Comparison of ENCODE assay signal across 1 cellular context in genomic region chr4:164383187-164384181, GRCh38.
TF ChIP-seq lines count a peak whose summit lies in the region.

No MANE protein-coding gene starts in this region.

TF ChIP-seq in H1, 55 proteins besides CTCF, POLR2A, EP300 and RAD21 (continued from another document):
- 0 out of 2 replicates have a peak, but pooled peaks have one; percentile 4 for TF ChIP-seq USF2 (IDR thresholded peaks at IDR 0.05; ENCODE audit: low read length)
- peak; percentile 55; the same call in 1 of the 2 replicates for TF ChIP-seq YY1 (IDR thresholded peaks at IDR 0.05; ENCODE audit: low read depth, low read length)
- TF ChIP-seq SAP30 (IDR thresholded peaks at IDR 0.05; ENCODE audit: insufficient read depth, insufficient replicate concordance, low read length), result no peak
- no peak for TF ChIP-seq TCF12 (IDR thresholded peaks at IDR 0.05; ENCODE audit: low read depth, low read length)
- TF ChIP-seq RNF2 (IDR thresholded peaks at IDR 0.05; ENCODE audit: borderline replicate concordance, low read depth, low read length, missing control alignments, poor library complexity, severe bottlenecking), result peak; percentile 43
- TF ChIP-seq KDM5A (IDR thresholded peaks at IDR 0.05; ENCODE audit: low read length), result no peak
- TF ChIP-seq EZH2 (IDR thresholded peaks at IDR 0.05; ENCODE audit: low read depth, low read length, severe bottlenecking), result peak; percentile 63
- TF ChIP-seq ATF2 (IDR thresholded peaks at IDR 0.05; ENCODE audit: low read length), result peak; percentile 72; the same call in 1 of the 2 replicates
- TF ChIP-seq EGR1 (IDR thresholded peaks at IDR 0.05; ENCODE audit: borderline replicate concordance, low read depth, low read length), result no peak
- peak; percentile 7 to 77; a peak in 2 of 4 replicates for TF ChIP-seq HDAC2 (IDR thresholded peaks at IDR 0.05; ENCODE audit: borderline replicate concordance in 1 of 2, low read depth in 2 of 2, low read length in 2 of 2)
- TF ChIP-seq KDM1A (IDR thresholded peaks at IDR 0.05; ENCODE audit: borderline replicate concordance, low read length), result peak; percentile 61; the same call in 1 of the 2 replicates
- peak; percentile 89 for TF ChIP-seq RBBP5 (IDR thresholded peaks at IDR 0.05; ENCODE audit: borderline replicate concordance, low read depth, low read length)
- no peak for TF ChIP-seq FOSL1 (IDR thresholded peaks at IDR 0.05; ENCODE audit: insufficient read depth, low read depth, low read length)
- no peak for TF ChIP-seq TEAD4 (IDR thresholded peaks at IDR 0.05; ENCODE audit: low read depth, low read length)
- TF ChIP-seq ASH2L (IDR thresholded peaks at IDR 0.05; ENCODE audit: low read length), result peak; percentile 79
- no peak for TF ChIP-seq ZNF274 (IDR thresholded peaks at IDR 0.05; ENCODE audit: borderline replicate concordance, extremely low read depth, low read length)
- TF ChIP-seq MAX (IDR thresholded peaks at IDR 0.05), result 0 out of 2 replicates have a peak, but pooled peaks have one; percentile 6
- TF ChIP-seq SUZ12 (IDR thresholded peaks at IDR 0.05; ENCODE audit: low read length), result peak; percentile 72; the same call in 1 of the 2 replicates
- peak; percentile 73 for TF ChIP-seq CTBP2 (IDR thresholded peaks at IDR 0.05; ENCODE audit: borderline replicate concordance, insufficient read depth, insufficient read length, low read length)
- 0 out of 2 replicates have a peak, but pooled peaks have one; percentile 4 for TF ChIP-seq PHF8 (conservative IDR thresholded peaks at IDR 0.05; ENCODE audit: low read depth, low read length)
